8 cellular contexts compared by ENCODE assay signal in the genomic region with DNA sequence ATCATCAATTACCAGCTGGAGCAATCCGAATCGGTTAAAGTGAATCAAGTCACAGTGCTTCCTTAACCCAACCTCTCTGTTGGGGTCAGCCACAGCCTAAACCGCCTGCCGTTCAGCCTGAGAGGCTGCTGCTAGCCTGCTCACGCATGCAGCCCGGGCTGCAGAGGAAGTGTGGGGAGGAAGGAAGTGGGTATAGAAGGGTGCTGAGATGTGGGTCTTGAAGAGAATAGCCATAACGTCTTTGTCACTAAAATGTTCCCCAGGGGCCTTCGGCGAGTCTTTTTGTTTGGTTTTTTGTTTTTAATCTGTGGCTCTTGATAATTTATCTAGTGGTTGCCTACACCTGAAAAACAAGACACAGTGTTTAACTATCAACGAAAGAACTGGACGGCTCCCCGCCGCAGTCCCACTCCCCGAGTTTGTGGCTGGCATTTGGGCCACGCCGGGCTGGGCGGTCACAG. TPM values are rescaled to one million over a fixed set of nuclear protein-coding genes. Genes with fewer than 3 reads are reported as not detected.
DNase-seq lines count a peak whose midpoint lies in the region; ATAC-seq lines count a peak whose summit lies in the region.

No MANE protein-coding gene starts in this region.

- no peak overlapping the region for H3K9ac ChIP-seq in SK-N-MC (ENCODE audit: insufficient read length)

- H3K4me3 ChIP-seq in SK-N-MC (peak overlapping the region; percentile 42; the same call in 1 of the 2 replicates), iPS-11a (ENCODE audit: low read depth, low read length) (peak overlapping the region; percentile 57)

- DNase-seq in NCI-H82 (lab: John Stamatoyannopoulos, UW), result peak; percentile 28
- no peak for DNase-seq in NCI-H82 treated with DMSO at 0.1 percent for 48 hours (lab: John Stamatoyannopoulos, UW; ENCODE audit: unreplicated experiment)
- no peak for DNase-seq in SK-N-MC (ENCODE audit: low read depth, low spot score)
- peak; percentile 60 to 83 for DNase-seq in activated naive CD4-positive, alpha-beta T cell treated with anti-CD3 and anti-CD28 coated beads, Interleukin-2, amount 50 U/mL, for 72 hours (ENCODE audit: low spot score in 2 of 2)
- DNase-seq in stimulated activated CD4-positive, alpha-beta T cell treated with anti-CD3 and anti-CD28 coated beads, Interleukin-12 subunit alpha, Interleukin-12 subunit beta, amount 100 ng/mL, for 4 hours, result peak; percentile 29
- no peak for DNase-seq in D341Med (ENCODE audit: low spot score)

- no peaks in the 10 kb centered on the region for H3K9me3 ChIP-seq in SK-N-MC (ENCODE audit: low read depth, low read length)

- peak overlapping the region; percentile 88 to 91 for H3K27ac Mint-ChIP-seq in activated naive CD4-positive, alpha-beta T cell treated with anti-CD3 and anti-CD28 coated beads, Interleukin-2, amount 50 U/mL, for 72 hours

- H3K36me3 ChIP-seq in SK-N-MC (ENCODE audit: insufficient read depth, low read length), result no peaks in the 10 kb centered on the region

- no peak overlapping the region for H3K27ac ChIP-seq in SK-N-MC

- no peaks in the 10 kb centered on the region for H3K9me3 Mint-ChIP-seq in activated naive CD4-positive, alpha-beta T cell treated with anti-CD3 and anti-CD28 coated beads, Interleukin-2, amount 50 U/mL, for 72 hours

- peaks cover 15 to 24% of the 10 kb centered on the region in 2 donors for H3K36me3 Mint-ChIP-seq in activated naive CD4-positive, alpha-beta T cell treated with anti-CD3 and anti-CD28 coated beads, Interleukin-2, amount 50 U/mL, for 72 hours

- peak; percentile 70 for ATAC-seq in HG03135 (IDR thresholded peaks at IDR 0.05; ENCODE audit: unreplicated experiment)
- ATAC-seq in activated naive CD4-positive, alpha-beta T cell treated with anti-CD3 and anti-CD28 coated beads, Interleukin-2, amount 50 U/mL, for 72 hours, result peak; percentile 68 to 82

RNA-seq across cellular contexts. Expression of a gene that starts 0.5 kb away (rescaled TPM):
- 10 to 100 TPM; 27.2 to 62.3 TPM for total RNA-seq in activated naive CD4-positive, alpha-beta T cell treated with anti-CD3 and anti-CD28 coated beads, Interleukin-2, amount 50 U/mL, for 72 hours

Comparison
In these comparisons a context has a peak if more than half of its experiments do, and no peak if none do; other contexts are left out.
1. DNase-seq: peak in NCI-H82 (single experiment), activated naive CD4-positive, alpha-beta T cell treated with anti-CD3 and anti-CD28 coated beads, Interleukin-2, amount 50 U/mL, for 72 hours (2 of 2) and stimulated activated CD4-positive, alpha-beta T cell treated with anti-CD3 and anti-CD28 coated beads, Interleukin-12 subunit alpha, Interleukin-12 subunit beta, amount 100 ng/mL, for 4 hours (single experiment); none in NCI-H82 treated with DMSO at 0.1 percent for 48 hours (single experiment), SK-N-MC (single experiment) and D341Med (single experiment).